6 cellular contexts compared by ENCODE assay signal in the genomic region with DNA sequence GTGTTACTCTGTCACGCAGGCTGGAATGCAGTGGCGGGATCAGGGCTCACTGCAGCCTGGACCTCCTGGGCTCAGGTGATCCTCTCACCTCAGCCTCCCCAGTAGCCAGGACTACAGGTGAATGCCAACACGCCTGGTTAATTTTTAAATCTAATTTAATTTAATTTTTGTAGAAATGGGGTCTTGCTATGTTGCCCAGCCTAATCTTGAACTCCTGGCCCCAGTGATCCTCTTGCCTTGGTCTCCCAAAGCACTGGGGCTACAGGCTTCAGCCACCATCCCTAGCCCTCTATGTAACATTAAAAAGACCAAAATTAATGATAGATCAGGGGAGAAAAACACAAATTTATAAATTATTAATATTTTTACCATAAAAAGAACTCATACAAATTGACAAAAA.
"Had no signal": no experiment of that assay in that cellular context is flagged by ENCODE, and none has a peak within 500 bp of the region (broad histone marks: within the 10 kb centered on the region; RNA-seq: fewer than 3 reads in every experiment).

No MANE protein-coding gene starts in this region.

- DNase-seq: GM23248, GOT3, H7 had no signal

- H3K9me3 ChIP-seq: HAP-1 had no signal

- FAIRE-seq: HTR-8/SVneo had no signal

- H3K36me3 ChIP-seq: HAP-1 had no signal

- ATAC-seq: HCT116 had no signal

- H2AFZ ChIP-seq: GM23248 had no signal

- H3K9ac ChIP-seq: GM23248 had no signal

- H3K4me3 ChIP-seq: GM23248, HAP-1 had no signal

- H3K27ac ChIP-seq: GM23248 had no signal
